ENCODE assay signal across 23 cellular contexts in genomic region chr20:18857640-18858039, GRCh38. TPM values are rescaled to one million over a fixed set of nuclear protein-coding genes. Genes with fewer than 3 reads are reported as not detected.
DNase-seq lines count a peak whose midpoint lies in the region; ATAC-seq and TF ChIP-seq lines count a peak whose summit lies in the region.
"Had no signal": no experiment of that assay in that cellular context is flagged by ENCODE, and none has a peak within 500 bp of the region (broad histone marks: within the 10 kb centered on the region; RNA-seq: fewer than 3 reads in every experiment).

No MANE protein-coding gene starts in this region.

- H3K4me3 ChIP-seq in BE2C (ENCODE audit: low read depth, low read length): no peak overlapping the region
- no peak overlapping the region for H3K4me3 ChIP-seq in coronary artery
- H3K4me3 ChIP-seq: GM12878, PC-9, SJSA1, testis had no signal

- no peak overlapping the region for H3K4me3 Mint-ChIP-seq in stimulated activated naive B cell treated with anti-CD40 and anti-IgM and Interleukin-4, amounts not matched to agents 10 μg/mL and 1 μg/mL and 100 μg/mL, for 72 hours
- H3K4me3 Mint-ChIP-seq: brain; T-helper 2 cell treated with Interferon-gamma antibody and Interleukin-4, amounts not matched to agents 5 μg/mL and 100 μg/mL, for 36 hours had no signal

- H3K27me3 Mint-ChIP-seq in stimulated activated naive B cell treated with anti-CD40 and anti-IgM and Interleukin-4, amounts not matched to agents 10 μg/mL and 1 μg/mL and 100 μg/mL, for 72 hours: peaks cover 5 to 19% of the 10 kb centered on the region in 2 donors

- H3K27me3 ChIP-seq in BE2C: no peaks in the 10 kb centered on the region
- H3K27me3 ChIP-seq: SJSA1, testis had no signal

- peaks cover 11 to 13% of the 10 kb centered on the region in 2 donors for H3K9me3 Mint-ChIP-seq in stimulated activated naive B cell treated with anti-CD40 and anti-IgM and Interleukin-4, amounts not matched to agents 10 μg/mL and 1 μg/mL and 100 μg/mL, for 72 hours
- H3K9me3 Mint-ChIP-seq: T-helper 2 cell treated with Interferon-gamma antibody and Interleukin-4, amounts not matched to agents 5 μg/mL and 100 μg/mL, for 36 hours had no signal

- H3K27ac Mint-ChIP-seq in stimulated activated naive B cell treated with anti-CD40 and anti-IgM and Interleukin-4, amounts not matched to agents 10 μg/mL and 1 μg/mL and 100 μg/mL, for 72 hours: no peak overlapping the region
- H3K27ac Mint-ChIP-seq: activated naive CD4-positive, alpha-beta T cell treated with anti-CD3 and anti-CD28 coated beads, Interleukin-2, amount 50 U/mL, for 72 hours; brain; T-helper 2 cell treated with Interferon-gamma antibody and Interleukin-4, amounts not matched to agents 5 μg/mL and 100 μg/mL, for 36 hours had no signal

- no peaks in the 10 kb centered on the region for H3K4me1 Mint-ChIP-seq in stimulated activated naive B cell treated with anti-CD40 and anti-IgM and Interleukin-4, amounts not matched to agents 10 μg/mL and 1 μg/mL and 100 μg/mL, for 72 hours
- H3K4me1 Mint-ChIP-seq: brain had no signal

- peak overlapping the region in 1 of 2 donors; percentile 17 for H3K27ac ChIP-seq in coronary artery
- H3K27ac ChIP-seq: PC-9, SJSA1, testis had no signal

- no peaks in the 10 kb centered on the region for H3K9me3 ChIP-seq in BE2C
- H3K9me3 ChIP-seq: SJSA1, testis had no signal

- peaks cover 0 to 2% of the 10 kb centered on the region in 2 donors for H3K36me3 Mint-ChIP-seq in stimulated activated naive B cell treated with anti-CD40 and anti-IgM and Interleukin-4, amounts not matched to agents 10 μg/mL and 1 μg/mL and 100 μg/mL, for 72 hours
- H3K36me3 Mint-ChIP-seq: brain had no signal

- H3K36me3 ChIP-seq in BE2C: no peaks in the 10 kb centered on the region
- H3K36me3 ChIP-seq: SJSA1 had no signal

- H3K4me1 ChIP-seq in BE2C: no peaks in the 10 kb centered on the region
- H3K4me1 ChIP-seq: SJSA1, testis had no signal

- TF ChIP-seq CTCF in BE2C (IDR thresholded peaks at IDR 0.05; ENCODE audit: low read depth, low read length) (no peak), coronary artery (IDR thresholded peaks at IDR 0.05) (no peak)

- DNase-seq in EH (ENCODE audit: low read depth): peak; percentile 31
- peak; percentile 14 for DNase-seq in fibroblast of peridontal ligament (ENCODE audit: extremely low read depth)
- DNase-seq in stromal cell of bone marrow (ENCODE audit: low read depth): peak; percentile 22
- DNase-seq in central memory CD4-positive, alpha-beta T cell: no peak
- no peak for DNase-seq in BE2C
- DNase-seq in stimulated activated naive B cell treated with anti-CD40 and anti-IgM and Interleukin-4, amounts not matched to agents 10 μg/mL and 1 μg/mL and 100 μg/mL, for 72 hours: no peak
- DNase-seq in coronary artery (ENCODE audit: low spot score): no peak
- DNase-seq: activated CD8-positive, alpha-beta memory T cell treated with anti-CD3 and anti-CD28 coated beads for 24 hours; Calu3; dermis blood vessel endothelial cell; GDM1; NCI-H146; nucleus accumbens; PC-9; testis had no signal

- peak; percentile 75 for ATAC-seq in SK-N-SH treated with all-trans-retinoic acid at 6 μM for 48 hours
- ATAC-seq in stimulated activated naive B cell treated with anti-CD40 and anti-IgM and Interleukin-4, amounts not matched to agents 10 μg/mL and 1 μg/mL and 100 μg/mL, for 72 hours (replicated peaks): no peak
- ATAC-seq: activated naive CD4-positive, alpha-beta T cell treated with anti-CD3 and anti-CD28 coated beads, Interleukin-2, amount 50 U/mL, for 72 hours; GM12878 had no signal

TF ChIP-seq in SK-N-SH treated with all-trans-retinoic acid at 6 μM for 48 hours, 23 proteins besides CTCF, POLR2A, EP300 and RAD21:
- TF ChIP-seq ISL1 (CRISPR knock-in tag; IDR thresholded peaks at IDR 0.05) (peak; percentile 52; the same call in 1 of the 2 replicates), ZC3H10 (CRISPR knock-in tag; IDR thresholded peaks at IDR 0.05) (peak; percentile 45), TOX (CRISPR knock-in tag; IDR thresholded peaks at IDR 0.05; ENCODE audit: borderline replicate concordance) (no peak), POU6F1 (CRISPR knock-in tag; IDR thresholded peaks at IDR 0.05; ENCODE audit: borderline replicate concordance, low read depth) (no peak)

RNA-seq across cellular contexts. Expression of gene SCP2D1, which starts 44.1 kb away (rescaled TPM):
- not detected for polyA plus RNA-seq in BE2C (2012; ENCODE audit: insufficient read depth, insufficient read length, low read depth)
- polyA plus RNA-seq: esophagus, GM12878, liver had no signal

Comparison
In these comparisons a context has a peak if more than half of its experiments do, and no peak if none do; other contexts are left out.
1. DNase-seq: peak in EH (single experiment), fibroblast of peridontal ligament (single experiment) and stromal cell of bone marrow (single experiment); none in central memory CD4-positive, alpha-beta T cell (single experiment), BE2C (single experiment), stimulated activated naive B cell treated with anti-CD40 and anti-IgM and Interleukin-4, amounts not matched to agents 10 μg/mL and 1 μg/mL and 100 μg/mL, for 72 hours (single experiment) and coronary artery (single experiment).